ENCODE assay signal across 23 cellular contexts in the genomic region with DNA sequence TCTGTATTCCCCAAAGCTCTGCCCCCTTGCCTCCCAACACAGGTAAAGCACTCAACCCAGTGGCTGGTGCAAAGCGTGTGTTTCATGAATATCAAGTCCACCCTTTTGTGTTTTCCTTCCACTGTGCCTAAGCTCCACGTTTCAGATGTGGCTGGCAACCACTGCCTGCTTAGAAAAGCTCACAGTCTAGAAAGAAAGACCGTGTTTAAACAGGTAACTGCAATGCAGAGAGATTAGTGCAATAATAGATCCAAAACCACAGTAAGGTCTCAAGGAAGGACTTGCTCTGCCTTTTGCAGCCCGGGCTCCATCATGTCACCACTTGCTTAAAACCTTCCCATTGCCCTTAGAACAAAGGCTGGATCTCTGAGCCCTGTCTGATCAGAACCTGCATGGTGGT.
DNase-seq lines count a peak whose midpoint lies in the region; ATAC-seq, FAIRE-seq and TF ChIP-seq lines count a peak whose summit lies in the region.
"Had no signal": no experiment of that assay in that cellular context is flagged by ENCODE, and none has a peak within 500 bp of the region (broad histone marks: within the 10 kb centered on the region; RNA-seq: fewer than 3 reads in every experiment).

No MANE protein-coding gene starts in this region.

- no peak overlapping the region for H3K23ac ChIP-seq in H1 (ENCODE audit: insufficient read length)

- H3K36me3 ChIP-seq in H1 (ENCODE audit: control insufficient read depth in 2 of 4, insufficient read depth in 4 of 4, low read length in 3 of 4) = no peaks in the 10 kb centered on the region
- H3K36me3 ChIP-seq: HAP-1 had no signal

- FAIRE-seq in H1 (lab: Jason Lieb, UNC) = no peak
- FAIRE-seq: A549, G401.6, GM12892, GM19239, H54 had no signal

- H3K27me3 ChIP-seq in H1 (replicated peaks in 1 of 4; ENCODE audit: control insufficient read depth in 3 of 4, extremely low read depth in 1 of 4, insufficient read depth in 3 of 4, low read length in 3 of 4) = no peaks in the 10 kb centered on the region

- no peaks in the 10 kb centered on the region for H3K79me1 ChIP-seq in H1 (ENCODE audit: low read depth, low read length)

- H4K91ac ChIP-seq in H1 (replicated peaks; ENCODE audit: insufficient read length, low read length) = no peak overlapping the region

- no peak overlapping the region for H2BK20ac ChIP-seq in H1 (ENCODE audit: low read length)

- no peak overlapping the region for H3K4me3 ChIP-seq in H1 (ENCODE audit: extremely low read depth in 1 of 4, insufficient read depth in 2 of 4, low read depth in 3 of 4, low read length in 4 of 4)
- H3K4me3 ChIP-seq: A549, GM23338, HAP-1 had no signal

- POLR2A ChIA-PET in H1 (lab: Charles Lee; ENCODE audit: partially characterized antibody) = no interaction called here

- H3K9ac ChIP-seq in H1 (replicated peaks in 1 of 4; ENCODE audit: extremely low read depth in 1 of 4, low read depth in 3 of 4, low read length in 3 of 4) = no peak overlapping the region

- no peaks in the 10 kb centered on the region for H3K9me3 ChIP-seq in H1 (ENCODE audit: insufficient read depth in 2 of 2, low read depth in 1 of 2, low read length in 1 of 2)
- H3K9me3 ChIP-seq: A549, HAP-1 had no signal

- TF ChIP-seq CTCF in H1 (IDR thresholded peaks at IDR 0.05; ENCODE audit: control extremely low read depth in 1 of 3, insufficient read depth in 1 of 3, low read depth in 1 of 3, low read length in 3 of 3) (no peak), nephron progenitor cell (IDR thresholded peaks at IDR 0.05) (no peak)

- H3K27ac ChIP-seq in H1 (ENCODE audit: low read depth, low read length) = no peak overlapping the region
- H3K27ac ChIP-seq: A549 had no signal

- no peak overlapping the region for H2BK5ac ChIP-seq in H1 (ENCODE audit: low read depth, low read length)

- H3K4me1 ChIP-seq in H1 (replicated peaks in 1 of 4; ENCODE audit: control insufficient read depth in 3 of 4, insufficient read depth in 4 of 4, low read length in 3 of 4) = no peaks in the 10 kb centered on the region; a peak in 1 of 7 replicates
- H3K4me1 ChIP-seq: A549, HAP-1 had no signal

- WGBS in H1 (ENCODE audit: extremely low coverage in 1 of 2, insufficient coverage in 1 of 2, insufficient read length in 1 of 2, insufficient replicate concordance in 2 of 2, low coverage in 1 of 2, low lambda C conversion rate in 2 of 2, missing lambda C conversion rate in 1 of 2), 2 experiments = 83% methylated on average over 4 of the region's 4 CpGs; no CpG with 5 or more reads in 1 of the 2 experiments

- H2BK15ac ChIP-seq in H1 (ENCODE audit: low read length) = no peak overlapping the region

- peak overlapping the region; percentile 4 for H3K27ac Mint-ChIP-seq in nephron progenitor cell
- H3K27ac Mint-ChIP-seq: CD4-positive, alpha-beta memory T cell; GM23338; HFFc6 had no signal

- peaks cover 38% of the 10 kb centered on the region for H3K27me3 Mint-ChIP-seq in nephron progenitor cell (ENCODE audit: low read depth, poor library complexity)

- H2AK5ac ChIP-seq in H1 (ENCODE audit: low read depth, low read length) = no peak overlapping the region

- no peaks in the 10 kb centered on the region for H3K23me2 ChIP-seq in H1 (ENCODE audit: low read depth, low read length)

- H3K9me3 Mint-ChIP-seq in nephron progenitor cell = peaks cover 4% of the 10 kb centered on the region
- H3K9me3 Mint-ChIP-seq: HFFc6 had no signal

- H2BK12ac ChIP-seq in H1 (ENCODE audit: low read depth, low read length) = no peak overlapping the region

- TF ChIP-seq RAD21 in H1 (IDR thresholded peaks at IDR 0.05 in 1 of 2, conservative IDR thresholded peaks at IDR 0.05 in 1 of 2; ENCODE audit: low read depth in 2 of 2, low read length in 2 of 2) = no peak

- H3K4me3 Mint-ChIP-seq in nephron progenitor cell = no peak overlapping the region
- H3K4me3 Mint-ChIP-seq: CD4-positive, alpha-beta memory T cell; GM23338; HFFc6 had no signal

- H3K79me2 ChIP-seq in H1 (ENCODE audit: control insufficient read depth in 1 of 2, insufficient read depth in 2 of 2, low read length in 2 of 2) = no peaks in the 10 kb centered on the region

- H3K56ac ChIP-seq in H1 (replicated peaks; ENCODE audit: insufficient read length, low read depth, low read length) = no peak overlapping the region

- peak; percentile 87 for ATAC-seq in esophagus mucosa
- ATAC-seq: A549, GM23338 had no signal

- no peak overlapping the region for H3K4me2 ChIP-seq in H1 (ENCODE audit: insufficient read depth in 1 of 2, low read depth in 2 of 2, low read length in 2 of 2)
- H3K4me2 ChIP-seq: A549, GM23338 had no signal

- no peaks in the 10 kb centered on the region for H3K36me3 Mint-ChIP-seq in nephron progenitor cell (ENCODE audit: low read depth)
- H3K36me3 Mint-ChIP-seq: CD4-positive, alpha-beta memory T cell had no signal

- H4K20me1 ChIP-seq in H1 (replicated peaks in 1 of 2; ENCODE audit: control insufficient read depth in 1 of 2, insufficient read depth in 2 of 2, low read length in 2 of 2) = no peaks in the 10 kb centered on the region

- H2AFZ ChIP-seq in H1 (ENCODE audit: low read length) = peak overlapping the region; percentile 64; the same call in 1 of the 2 replicates
- H2AFZ ChIP-seq: GM23338 had no signal

- no peak overlapping the region for H4K8ac ChIP-seq in H1 (ENCODE audit: extremely low read depth, insufficient read depth, low read length)

- CTCF ChIA-PET in H1 (lab: Charles Lee; ENCODE audit: partially characterized antibody) = no interaction called here

- no peak overlapping the region for H3K14ac ChIP-seq in H1 (ENCODE audit: insufficient read length)

- H4K5ac ChIP-seq in H1 (ENCODE audit: insufficient read length, low read depth, low read length) = no peak overlapping the region

- no peak overlapping the region for H3K18ac ChIP-seq in H1 (ENCODE audit: extremely low read depth, low read length)

- no peaks in the 10 kb centered on the region for H3K4me1 Mint-ChIP-seq in nephron progenitor cell
- H3K4me1 Mint-ChIP-seq: CD4-positive, alpha-beta memory T cell; GM23338 had no signal

- DNase-seq in NCI-H69 (lab: John Stamatoyannopoulos, UW) (peak; percentile 18), H1 (ENCODE audit: low read depth in 1 of 2, low spot score in 2 of 2) (no peak), nephron progenitor cell (no peak), NCI-H2227 treated with DMSO at 0.1 percent for 48 hours (lab: John Stamatoyannopoulos, UW) (no peak), DMS153 treated with DMSO at 0.1 percent for 48 hours (lab: John Stamatoyannopoulos, UW; ENCODE audit: unreplicated experiment) (no peak), AML-193 (lab: John Stamatoyannopoulos, UW) (no peak)
- DNase-seq in activated CD4-positive, CD25-positive, alpha-beta regulatory T cell treated with anti-CD3 and anti-CD28 coated beads, Interleukin-2, amount 50 U/mL, for 72 hours = no peak
- DNase-seq: 8988T; ACHN; C1 segment of cervical spinal cord; Calu3; CD4-positive, alpha-beta memory T cell; COR-L47; DND-41; HFFc6 had no signal

- no peak overlapping the region for H2BK120ac ChIP-seq in H1 (replicated peaks; ENCODE audit: low read depth, low read length)

- no peak overlapping the region for H3K4ac ChIP-seq in H1 (replicated peaks; ENCODE audit: insufficient read length, low read depth, low read length)

- no peak for TF ChIP-seq EP300 in H1 (IDR thresholded peaks at IDR 0.05; ENCODE audit: borderline replicate concordance in 1 of 2, low read depth in 2 of 2, low read length in 2 of 2)

- TF ChIP-seq POLR2A in H1 (IDR thresholded peaks at IDR 0.05; ENCODE audit: control extremely low read depth in 1 of 2, low read depth in 2 of 2, low read length in 2 of 2) = no peak

TF ChIP-seq in H1, 55 proteins besides CTCF, POLR2A, EP300 and RAD21:
- TF ChIP-seq TCF12 (IDR thresholded peaks at IDR 0.05; ENCODE audit: low read depth, low read length) = no peak
- TF ChIP-seq EGR1 (IDR thresholded peaks at IDR 0.05; ENCODE audit: borderline replicate concordance, low read depth, low read length) = no peak
- TF ChIP-seq TAF1 (IDR thresholded peaks at IDR 0.05; ENCODE audit: low read depth, low read length) = no peak
